30 cellular contexts compared by ENCODE assay signal in the genomic region with DNA sequence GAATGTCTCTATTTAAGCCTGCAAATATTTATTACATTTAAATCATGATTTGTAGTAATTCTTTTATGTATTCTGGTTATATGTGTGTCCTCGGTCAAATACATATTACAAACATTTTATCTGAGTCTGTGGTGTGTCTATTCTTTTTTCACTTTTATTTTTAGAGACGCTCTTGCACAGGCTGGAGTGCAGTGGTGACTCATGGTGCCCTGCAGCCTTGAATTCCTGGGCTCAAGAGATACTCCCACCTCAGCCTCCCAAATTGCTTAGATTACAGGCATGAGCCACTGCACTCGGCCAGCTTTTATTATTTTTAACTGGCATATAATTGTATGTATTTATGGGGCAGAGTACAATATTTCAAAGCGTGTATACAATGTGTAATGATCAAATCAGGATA. TPM values are rescaled to one million over a fixed set of nuclear protein-coding genes. Genes with fewer than 3 reads are reported as not detected.
DNase-seq lines count a peak whose midpoint lies in the region; ATAC-seq, FAIRE-seq and TF ChIP-seq lines count a peak whose summit lies in the region.
"Had no signal": no experiment of that assay in that cellular context is flagged by ENCODE, and none has a peak within 500 bp of the region (broad histone marks: within the 10 kb centered on the region; RNA-seq: fewer than 3 reads in every experiment).

No MANE protein-coding gene starts in this region.

- peaks cover 22% of the 10 kb centered on the region for H3K4me1 Mint-ChIP-seq in HFFc6 (ENCODE audit: low read depth)
- peaks cover 7% of the 10 kb centered on the region for H3K4me1 Mint-ChIP-seq in astrocyte (ENCODE audit: low read depth, unreplicated experiment)

- H3K9ac ChIP-seq in astrocyte (ENCODE audit: low read length) = no peak overlapping the region
- H3K9ac ChIP-seq: KMS-11 had no signal

- FAIRE-seq in astrocyte (lab: Jason Lieb, UNC) = no peak
- FAIRE-seq: H54 had no signal

- no peak for ATAC-seq in gastroesophageal sphincter
- ATAC-seq: effector memory CD8-positive, alpha-beta T cell; stimulated activated memory B cell treated with anti-CD40 and anti-IgM and Interleukin-4, amounts not matched to agents 10 μg/mL and 1 μg/mL and 100 μg/mL, for 72 hours; T-helper 17 cell had no signal

- no peak overlapping the region for H3K4me3 ChIP-seq in astrocyte (ENCODE audit: insufficient read depth, low read depth, low read length)
- no peak overlapping the region for H3K4me3 ChIP-seq in gastroesophageal sphincter
- H3K4me3 ChIP-seq: SJCRH30, smooth muscle cell, vagina had no signal

- no peak overlapping the region for H2AFZ ChIP-seq in astrocyte (ENCODE audit: low read depth, low read length)

- WGBS in gastroesophageal sphincter (ENCODE audit: low coverage in 1 of 2), 2 donors = 53 to 68% methylated on average over 4 of the region's 4 CpGs

- no peak overlapping the region for H3K4me2 ChIP-seq in astrocyte (ENCODE audit: low read length)
- H3K4me2 ChIP-seq: KMS-11, smooth muscle cell had no signal

- H4K20me1 ChIP-seq in astrocyte (ENCODE audit: insufficient read depth, low read length) = peaks cover 5% of the 10 kb centered on the region

- H3K27ac Mint-ChIP-seq in HFFc6 (no peak overlapping the region), astrocyte (ENCODE audit: unreplicated experiment) (no peak overlapping the region)
- H3K27ac Mint-ChIP-seq: activated naive CD4-positive, alpha-beta T cell treated with anti-CD3 and anti-CD28 coated beads, Interleukin-2, amount 50 U/mL, for 24 hours; effector memory CD8-positive, alpha-beta T cell; stimulated activated memory B cell treated with anti-CD40 and anti-IgM and Interleukin-4, amounts not matched to agents 10 μg/mL and 1 μg/mL and 100 μg/mL, for 72 hours; T-helper 17 cell had no signal

- DNase-seq in Daoy (ENCODE audit: low read depth) (peak; percentile 52), HFFc6 (peak; percentile 28), astrocyte (ENCODE audit: low read depth) (peak; percentile 31), iris pigment epithelial cell (ENCODE audit: low read depth) (peak; percentile 25), NCI-H345 (lab: John Stamatoyannopoulos, UW) (no peak), HuH-7.5 (ENCODE audit: low spot score) (no peak), ureter (ENCODE audit: low spot score) (no peak)
- DNase-seq: activated CD4-positive, alpha-beta T cell treated with anti-CD3 and anti-CD28 coated beads for 48 hours; Calu3; effector memory CD8-positive, alpha-beta T cell; head of caudate nucleus; NCI-H1048; NCI-H187; NCI-H82; SJCRH30; T-helper 17 cell had no signal

- H3K4me3 Mint-ChIP-seq in HFFc6 (no peak overlapping the region), astrocyte (ENCODE audit: unreplicated experiment) (no peak overlapping the region)
- H3K4me3 Mint-ChIP-seq: activated naive CD4-positive, alpha-beta T cell treated with anti-CD3 and anti-CD28 coated beads, Interleukin-2, amount 50 U/mL, for 24 hours; activated T-helper 1 cell treated with anti-CD3 and anti-CD28 coated beads, Interleukin-12 subunit alpha, Interleukin-12 subunit beta, Interleukin-2, Interleukin-4 antibody, amounts not matched to agents 30 ng/mL and 10 ng/mL and 1 ng/mL, durations not matched to agents 14 hours and 24 hours and 36 hours; effector memory CD8-positive, alpha-beta T cell; neural crest cell; stimulated activated memory B cell treated with anti-CD40 and anti-IgM and Interleukin-4, amounts not matched to agents 10 μg/mL and 1 μg/mL and 100 μg/mL, for 72 hours; T-helper 17 cell had no signal

- H3K27me3 Mint-ChIP-seq in HFFc6 (ENCODE audit: insufficient read depth) (no peaks in the 10 kb centered on the region), astrocyte (ENCODE audit: low read depth, unreplicated experiment) (no peaks in the 10 kb centered on the region)
- H3K27me3 Mint-ChIP-seq: activated naive CD4-positive, alpha-beta T cell treated with anti-CD3 and anti-CD28 coated beads, Interleukin-2, amount 50 U/mL, for 24 hours; effector memory CD8-positive, alpha-beta T cell; stimulated activated memory B cell treated with anti-CD40 and anti-IgM and Interleukin-4, amounts not matched to agents 10 μg/mL and 1 μg/mL and 100 μg/mL, for 72 hours had no signal

- H3K27ac ChIP-seq in astrocyte (ENCODE audit: low read depth, low read length) (no peak overlapping the region), gastroesophageal sphincter (no peak overlapping the region)
- H3K27ac ChIP-seq: C4-2B, KMS-11, SJCRH30, vagina had no signal

- TF ChIP-seq CTCF in HFFc6 (IDR thresholded peaks at IDR 0.05) = no peak
- TF ChIP-seq CTCF in astrocyte (IDR thresholded peaks at IDR 0.05; ENCODE audit: insufficient read depth, low read depth, low read length) = no peak
- TF ChIP-seq CTCF in gastroesophageal sphincter (IDR thresholded peaks at IDR 0.05) = no peak

- H3K27me3 ChIP-seq in astrocyte (ENCODE audit: insufficient read depth, low read length) = no peaks in the 10 kb centered on the region
- H3K27me3 ChIP-seq in gastroesophageal sphincter = no peaks in the 10 kb centered on the region
- H3K27me3 ChIP-seq: SJCRH30, vagina had no signal

- no peak for TF ChIP-seq POLR2A in gastroesophageal sphincter (IDR thresholded peaks at IDR 0.05)

- no peaks in the 10 kb centered on the region for H3K79me2 ChIP-seq in astrocyte (ENCODE audit: insufficient read depth, low read length)

- no peaks in the 10 kb centered on the region for H3K9me3 Mint-ChIP-seq in HFFc6
- H3K9me3 Mint-ChIP-seq in astrocyte (ENCODE audit: unreplicated experiment) = peaks cover 1% of the 10 kb centered on the region
- H3K9me3 Mint-ChIP-seq: activated naive CD4-positive, alpha-beta T cell treated with anti-CD3 and anti-CD28 coated beads, Interleukin-2, amount 50 U/mL, for 24 hours; activated T-helper 1 cell treated with anti-CD3 and anti-CD28 coated beads, Interleukin-12 subunit alpha, Interleukin-12 subunit beta, Interleukin-2, Interleukin-4 antibody, amounts not matched to agents 30 ng/mL and 10 ng/mL and 1 ng/mL, durations not matched to agents 14 hours and 24 hours and 36 hours; effector memory CD8-positive, alpha-beta T cell; neural crest cell; stimulated activated memory B cell treated with anti-CD40 and anti-IgM and Interleukin-4, amounts not matched to agents 10 μg/mL and 1 μg/mL and 100 μg/mL, for 72 hours had no signal

- no peaks in the 10 kb centered on the region for H3K9me3 ChIP-seq in astrocyte (ENCODE audit: insufficient read depth, low read depth, low read length)
- H3K9me3 ChIP-seq in gastroesophageal sphincter = no peaks in the 10 kb centered on the region
- H3K9me3 ChIP-seq: SJCRH30, vagina had no signal

- H3K36me3 ChIP-seq in astrocyte (ENCODE audit: insufficient read depth, low read length) = no peaks in the 10 kb centered on the region
- H3K36me3 ChIP-seq in gastroesophageal sphincter = peaks cover 0 to 19% of the 10 kb centered on the region in 2 donors
- H3K36me3 ChIP-seq: vagina had no signal

- H3K36me3 Mint-ChIP-seq in HFFc6 (ENCODE audit: low read depth) (no peaks in the 10 kb centered on the region), astrocyte (ENCODE audit: low read depth, unreplicated experiment) (peaks cover 8% of the 10 kb centered on the region)

- no peak for TF ChIP-seq EP300 in gastroesophageal sphincter (IDR thresholded peaks at IDR 0.05)

- H3K4me1 ChIP-seq in astrocyte (ENCODE audit: insufficient read depth, low read length) (no peaks in the 10 kb centered on the region), gastroesophageal sphincter (no peaks in the 10 kb centered on the region)
- H3K4me1 ChIP-seq: SJCRH30, vagina had no signal

RNA-seq across cellular contexts. Expression of a gene that starts 47.5 kb away (rescaled TPM):
- total RNA-seq in Daoy (2014; rRNA removed; shearing (Covaris generic)) = 2.9 and 5.4 TPM in 2 replicates
- 10 to 100 TPM in 3 of 6 experiments, 1 to 10 TPM in 3; 9.6 to 13.6 (median 10.0) TPM for total RNA-seq in HFFc6 (2021; fragmentation: NEBNext Ultra II Directional; extraction: Animal tissue kit (Norgen Biotek cat#: 25700))
- total RNA-seq in astrocyte (11.3 and 11.8 TPM in 2 replicates), gastroesophageal sphincter (10 to 100 TPM; 40.0 to 98.5 (median 53.9) TPM), ureter (36.6 TPM)

RNA-seq across cellular contexts. Expression of a gene that starts 54.1 kb away (rescaled TPM):
- 22.1 and 26.6 TPM in 2 replicates for total RNA-seq in Daoy (2014; rRNA removed; shearing (Covaris generic))
- 10 to 100 TPM; 19.3 to 28.3 (median 26.7) TPM for total RNA-seq in HFFc6 (2021; fragmentation: NEBNext Ultra II Directional; extraction: Animal tissue kit (Norgen Biotek cat#: 25700))
- total RNA-seq in astrocyte (23.9 and 26.7 TPM in 2 replicates), gastroesophageal sphincter (10 to 100 TPM; 50.9 to 66.7 (median 60.6) TPM), ureter (57.2 TPM)

RNA-seq across cellular contexts. Expression of a gene that starts 58.5 kb away (rescaled TPM):
- total RNA-seq in Daoy (2014; rRNA removed; shearing (Covaris generic)) = 0.06 TPM in 1 of 2 replicates, not detected in the other
- not detected for total RNA-seq in HFFc6 (2021; fragmentation: NEBNext Ultra II Directional; extraction: Animal tissue kit (Norgen Biotek cat#: 25700))
- total RNA-seq in astrocyte (0.16 and 0.19 TPM in 2 replicates), gastroesophageal sphincter (not detected), ureter (1.1 TPM)
- total RNA-seq: activated T-helper 1 cell treated with anti-CD3 and anti-CD28 coated beads, Interleukin-12 subunit alpha, Interleukin-12 subunit beta, Interleukin-2, Interleukin-4 antibody, amounts not matched to agents 30 ng/mL and 10 ng/mL and 1 ng/mL, durations not matched to agents 14 hours and 24 hours and 36 hours; Calu3; lower leg skin; mononuclear cell; OCI-LY7; pulmonary artery endothelial cell; smooth muscle cell; T-helper 17 cell had no signal

Comparison
In these comparisons a context has a peak if more than half of its experiments do, and no peak if none do; other contexts are left out.
1. DNase-seq: peak in Daoy (single experiment), HFFc6 (single experiment), astrocyte (single experiment) and iris pigment epithelial cell (single experiment); none in NCI-H345 (single experiment), HuH-7.5 (single experiment) and ureter (single experiment).